29 cellular contexts compared by ENCODE assay signal in the genomic region with DNA sequence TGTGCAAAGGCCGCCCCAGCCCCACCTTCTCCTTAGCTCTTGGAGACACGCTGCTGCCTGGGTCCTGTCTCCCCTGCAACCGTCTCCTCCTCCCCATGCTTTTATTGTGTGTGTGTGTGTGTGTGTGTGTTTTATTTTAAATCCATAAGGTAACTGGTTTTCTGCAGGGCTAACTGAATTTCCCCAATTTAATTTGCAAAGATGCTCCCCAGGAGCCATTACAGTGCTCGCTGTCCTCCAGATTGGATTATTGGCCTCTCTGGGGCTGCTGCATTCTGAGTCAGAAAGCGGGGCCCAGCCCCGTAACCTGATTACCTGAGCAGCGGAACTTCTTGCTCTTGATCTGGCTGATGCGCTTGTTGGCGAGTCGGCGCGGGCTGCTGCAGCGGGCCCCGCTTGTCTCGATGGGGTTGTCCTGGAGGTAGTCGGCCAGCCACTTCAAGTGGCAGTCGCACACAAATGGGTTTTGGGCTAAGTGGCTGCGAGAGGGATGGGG.
"Had no signal": no experiment of that assay in that cellular context is flagged by ENCODE, and none has a peak within 500 bp of the region (broad histone marks: within the 10 kb centered on the region; RNA-seq: fewer than 3 reads in every experiment).

No MANE protein-coding gene starts in this region.

- H3K4me1 Mint-ChIP-seq: activated CD4-positive, alpha-beta memory T cell treated with anti-CD3 and anti-CD28 coated beads, Interleukin-2, amount 10 ng/mL, durations not matched to agents 7 days and 5 days; activated CD4-positive, alpha-beta T cell treated with anti-CD3 and anti-CD28 coated beads, Interleukin-2, amount 10 ng/mL, durations not matched to agents 7 days and 5 days; activated naive CD4-positive, alpha-beta T cell treated with anti-CD3 and anti-CD28 coated beads, Interleukin-2, amount 10 ng/mL, durations not matched to agents 7 days and 5 days; activated naive CD8-positive, alpha-beta T cell treated with anti-CD3 and anti-CD28 coated beads, Interleukin-2, amount 10 ng/mL, durations not matched to agents 7 days and 5 days had no signal

- H3K27me3 ChIP-seq: ascending aorta, breast epithelium, cardiac muscle cell, colonic mucosa, gastroesophageal sphincter, heart left ventricle had no signal

- H3K36me3 Mint-ChIP-seq: activated naive CD4-positive, alpha-beta T cell treated with anti-CD3 and anti-CD28 coated beads, Interleukin-2, amount 10 ng/mL, durations not matched to agents 7 days and 5 days; activated naive CD4-positive, alpha-beta T cell treated with anti-CD3 and anti-CD28 coated beads, Interleukin-2, amount 50 U/mL, for 72 hours; activated naive CD8-positive, alpha-beta T cell treated with anti-CD3 and anti-CD28 coated beads, Interleukin-2, amount 10 ng/mL, durations not matched to agents 7 days and 5 days had no signal

- H3K9me3 Mint-ChIP-seq: activated CD4-positive, alpha-beta memory T cell treated with anti-CD3 and anti-CD28 coated beads, Interleukin-2, amount 10 ng/mL, durations not matched to agents 7 days and 5 days; activated naive CD4-positive, alpha-beta T cell treated with anti-CD3 and anti-CD28 coated beads, Interleukin-2, amount 10 ng/mL, durations not matched to agents 7 days and 5 days; activated T-cell treated with anti-CD3 and anti-CD28 coated beads, Interleukin-2, amount 50 U/mL, for 24 hours had no signal

- DNase-seq: activated CD4-positive, alpha-beta memory T cell treated with anti-CD3 and anti-CD28 coated beads, Interleukin-2, amount 10 ng/mL, durations not matched to agents 7 days and 5 days; activated CD4-positive, alpha-beta T cell treated with anti-CD3 and anti-CD28 coated beads for 1 hour; activated CD4-positive, alpha-beta T cell treated with anti-CD3 and anti-CD28 coated beads for 4 hours; activated CD4-positive, alpha-beta T cell treated with anti-CD3 and anti-CD28 coated beads, Interleukin-2, amount 10 ng/mL, durations not matched to agents 7 days and 5 days; activated CD4-positive, alpha-beta T cell treated with anti-CD3 and anti-CD28 coated beads, Interleukin-2, amount 50 U/mL, for 4 hours; activated CD8-positive, alpha-beta memory T cell treated with anti-CD3 and anti-CD28 coated beads, Interleukin-2, amount 50 U/mL, for 48 hours; activated gamma-delta T cell; activated naive CD4-positive, alpha-beta T cell; activated naive CD4-positive, alpha-beta T cell treated with anti-CD3 and anti-CD28 coated beads, Interleukin-2, amount 10 ng/mL, durations not matched to agents 7 days and 5 days; activated naive CD8-positive, alpha-beta T cell treated with anti-CD3 and anti-CD28 coated beads, Interleukin-2, amount 10 ng/mL, durations not matched to agents 7 days and 5 days; activated T-cell treated with anti-CD3 and anti-CD28 coated beads for 4 hours; activated T-cell treated with anti-CD3 and anti-CD28 coated beads, Interleukin-2, amount 50 U/mL, for 24 hours; activated T-cell treated with anti-CD3 and anti-CD28 coated beads, Interleukin-2, amount 50 U/mL, for 72 hours; central memory CD4-positive, alpha-beta T cell; cerebellar nuclear complex; colonic mucosa; effector CD8-positive, alpha-beta T cell; esophagus squamous epithelium; foreskin melanocyte; heart left ventricle; T-helper 2 cell had no signal

- H3K4me1 ChIP-seq: ascending aorta, breast epithelium, colonic mucosa, esophagus squamous epithelium, gastroesophageal sphincter, heart left ventricle had no signal

- ATAC-seq: activated naive CD4-positive, alpha-beta T cell treated with anti-CD3 and anti-CD28 coated beads, Interleukin-2, amount 50 U/mL, for 72 hours; activated T-cell treated with anti-CD3 and anti-CD28 coated beads, Interleukin-2, amount 50 U/mL, for 72 hours; gastroesophageal sphincter; heart left ventricle had no signal

- H3K9me3 ChIP-seq: ascending aorta, breast epithelium, colonic mucosa, esophagus squamous epithelium, gastroesophageal sphincter had no signal

- H3K27me3 Mint-ChIP-seq: activated CD4-positive, alpha-beta memory T cell treated with anti-CD3 and anti-CD28 coated beads, Interleukin-2, amount 10 ng/mL, durations not matched to agents 7 days and 5 days; activated CD4-positive, alpha-beta T cell treated with anti-CD3 and anti-CD28 coated beads, Interleukin-2, amount 10 ng/mL, durations not matched to agents 7 days and 5 days had no signal

- H3K27ac ChIP-seq: ascending aorta, breast epithelium, cardiac muscle cell, colonic mucosa, epithelial cell of prostate, esophagus squamous epithelium, gastroesophageal sphincter, heart left ventricle had no signal

- FAIRE-seq: endometrium, endothelial cell of umbilical vein had no signal

- H3K4me3 Mint-ChIP-seq: activated CD4-positive, alpha-beta memory T cell treated with anti-CD3 and anti-CD28 coated beads, Interleukin-2, amount 10 ng/mL, durations not matched to agents 7 days and 5 days; activated CD4-positive, alpha-beta T cell treated with anti-CD3 and anti-CD28 coated beads, Interleukin-2, amount 10 ng/mL, durations not matched to agents 7 days and 5 days; activated naive CD4-positive, alpha-beta T cell treated with anti-CD3 and anti-CD28 coated beads, Interleukin-2, amount 10 ng/mL, durations not matched to agents 7 days and 5 days; activated naive CD8-positive, alpha-beta T cell treated with anti-CD3 and anti-CD28 coated beads, Interleukin-2, amount 10 ng/mL, durations not matched to agents 7 days and 5 days; activated T-cell treated with anti-CD3 and anti-CD28 coated beads, Interleukin-2, amount 50 U/mL, for 24 hours; activated T-cell treated with anti-CD3 and anti-CD28 coated beads, Interleukin-2, amount 50 U/mL, for 72 hours had no signal

- H3K27ac Mint-ChIP-seq: activated CD4-positive, alpha-beta memory T cell treated with anti-CD3 and anti-CD28 coated beads, Interleukin-2, amount 10 ng/mL, durations not matched to agents 7 days and 5 days; activated CD4-positive, alpha-beta T cell treated with anti-CD3 and anti-CD28 coated beads, Interleukin-2, amount 10 ng/mL, durations not matched to agents 7 days and 5 days; activated naive CD4-positive, alpha-beta T cell treated with anti-CD3 and anti-CD28 coated beads, Interleukin-2, amount 10 ng/mL, durations not matched to agents 7 days and 5 days; activated naive CD4-positive, alpha-beta T cell treated with anti-CD3 and anti-CD28 coated beads, Interleukin-2, amount 50 U/mL, for 72 hours; activated naive CD8-positive, alpha-beta T cell treated with anti-CD3 and anti-CD28 coated beads, Interleukin-2, amount 10 ng/mL, durations not matched to agents 7 days and 5 days; activated T-cell treated with anti-CD3 and anti-CD28 coated beads, Interleukin-2, amount 50 U/mL, for 24 hours; activated T-cell treated with anti-CD3 and anti-CD28 coated beads, Interleukin-2, amount 50 U/mL, for 72 hours had no signal

- H3K36me3 ChIP-seq: breast epithelium, colonic mucosa had no signal

- H3K4me3 ChIP-seq: ascending aorta, breast epithelium, cardiac muscle cell, colonic mucosa, esophagus squamous epithelium, gastroesophageal sphincter, heart left ventricle had no signal
